In the genomic region with DNA sequence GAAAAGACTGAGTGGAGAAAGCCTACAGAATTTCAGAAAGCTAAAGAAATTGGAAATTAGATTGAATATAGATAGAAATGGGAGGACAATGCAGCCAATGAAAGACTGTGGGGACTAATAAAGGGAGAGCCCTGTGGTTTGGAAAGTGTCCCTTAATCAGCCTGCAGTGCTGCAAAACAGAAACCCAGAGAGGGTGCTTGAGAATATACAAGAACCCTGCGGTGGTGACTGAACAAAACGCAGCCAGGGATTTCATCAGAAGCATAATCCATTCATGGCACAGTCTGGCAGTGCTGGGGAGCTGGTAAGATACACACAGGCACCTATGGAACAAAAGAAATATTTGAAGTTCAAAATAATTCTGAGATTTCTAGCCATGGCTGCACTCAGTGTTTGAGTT, we compare ENCODE assay signal across 9 cellular contexts. TPM values are rescaled to one million over a fixed set of nuclear protein-coding genes. Genes with fewer than 3 reads are reported as not detected.
DNase-seq lines count a peak whose midpoint lies in the region; ATAC-seq and TF ChIP-seq lines count a peak whose summit lies in the region.
"Had no signal": no experiment of that assay in that cellular context is flagged by ENCODE, and none has a peak within 500 bp of the region (broad histone marks: within the 10 kb centered on the region; RNA-seq: fewer than 3 reads in every experiment).

No MANE protein-coding gene starts in this region.

- POLR2A ChIA-PET in CD8-positive, alpha-beta memory T cell (lab: Charles Lee): no interaction called here

- no peak overlapping the region for H3K4me3 ChIP-seq in neuron (ENCODE audit: low read length)
- H3K4me3 ChIP-seq in CD8-positive, alpha-beta memory T cell (ENCODE audit: low read length): no peak overlapping the region

- no peak overlapping the region for H3K27ac Mint-ChIP-seq in stimulated activated naive B cell treated with anti-CD40 and anti-IgM and Interleukin-4, amounts not matched to agents 10 μg/mL and 1 μg/mL and 100 μg/mL, for 72 hours
- peak overlapping the region in 2 of 8 donors; percentile 38 to 54 for H3K27ac Mint-ChIP-seq in CD8-positive, alpha-beta memory T cell
- no peak overlapping the region for H3K27ac Mint-ChIP-seq in glutamatergic neuron (ENCODE audit: unreplicated experiment)

- no peaks in the 10 kb centered on the region for H3K9me3 Mint-ChIP-seq in stimulated activated naive B cell treated with anti-CD40 and anti-IgM and Interleukin-4, amounts not matched to agents 10 μg/mL and 1 μg/mL and 100 μg/mL, for 72 hours
- H3K9me3 Mint-ChIP-seq in CD8-positive, alpha-beta memory T cell: no peaks in the 10 kb centered on the region
- peaks cover under 1% of the 10 kb centered on the region for H3K9me3 Mint-ChIP-seq in glutamatergic neuron (ENCODE audit: unreplicated experiment)

- H3K27me3 Mint-ChIP-seq in stimulated activated naive B cell treated with anti-CD40 and anti-IgM and Interleukin-4, amounts not matched to agents 10 μg/mL and 1 μg/mL and 100 μg/mL, for 72 hours: no peaks in the 10 kb centered on the region
- no peaks in the 10 kb centered on the region for H3K27me3 Mint-ChIP-seq in CD8-positive, alpha-beta memory T cell
- peaks cover 3% of the 10 kb centered on the region for H3K27me3 Mint-ChIP-seq in glutamatergic neuron (ENCODE audit: unreplicated experiment)

- DNase-seq in HCEC 1CT (peak; percentile 4), NCI-H2107 (lab: John Stamatoyannopoulos, UW) (peak; percentile 87), amniotic epithelial cell (ENCODE audit: low read depth) (peak; percentile 77), DMS53 treated with DMSO at 0.1 percent for 48 hours (lab: John Stamatoyannopoulos, UW; ENCODE audit: unreplicated experiment) (no peak), glutamatergic neuron (no peak)
- DNase-seq in stimulated activated naive B cell treated with anti-CD40 and anti-IgM and Interleukin-4, amounts not matched to agents 10 μg/mL and 1 μg/mL and 100 μg/mL, for 72 hours: no peak
- DNase-seq in CD8-positive, alpha-beta memory T cell: no peak
- DNase-seq: stimulated activated CD4-positive, alpha-beta T cell treated with anti-CD3 and anti-CD28 coated beads, Interleukin-2, amount 100 ng/mL, for 24 hours had no signal

- ATAC-seq in stimulated activated naive B cell treated with anti-CD40 and anti-IgM and Interleukin-4, amounts not matched to agents 10 μg/mL and 1 μg/mL and 100 μg/mL, for 72 hours (replicated peaks): no peak

- H3K4me1 Mint-ChIP-seq in stimulated activated naive B cell treated with anti-CD40 and anti-IgM and Interleukin-4, amounts not matched to agents 10 μg/mL and 1 μg/mL and 100 μg/mL, for 72 hours: peaks cover 0 to 3% of the 10 kb centered on the region in 2 donors
- peaks cover 23 to 54% (median 49%) of the 10 kb centered on the region in 3 donors for H3K4me1 Mint-ChIP-seq in CD8-positive, alpha-beta memory T cell
- H3K4me1 Mint-ChIP-seq in glutamatergic neuron (ENCODE audit: low read depth, unreplicated experiment): peaks cover 17% of the 10 kb centered on the region

- H2AFZ ChIP-seq in neuron (ENCODE audit: low read depth, low read length): peak overlapping the region; percentile 67

- TF ChIP-seq CTCF in glutamatergic neuron (IDR thresholded peaks at IDR 0.05; ENCODE audit: partially characterized antibody, unreplicated experiment): no peak

- H3K4me1 ChIP-seq in neuron (ENCODE audit: insufficient read depth, low read length): peaks cover 47% of the 10 kb centered on the region
- H3K4me1 ChIP-seq in CD8-positive, alpha-beta memory T cell (ENCODE audit: insufficient read depth, low read length): peaks cover 57% of the 10 kb centered on the region

- H3K36me3 ChIP-seq in neuron (ENCODE audit: insufficient read depth, low read length): peaks cover 7% of the 10 kb centered on the region
- no peaks in the 10 kb centered on the region for H3K36me3 ChIP-seq in CD8-positive, alpha-beta memory T cell (ENCODE audit: insufficient read depth, low read length)

- CTCF ChIA-PET in CD8-positive, alpha-beta memory T cell (lab: Charles Lee): no interaction called here

- no peak overlapping the region for H3K4me3 Mint-ChIP-seq in stimulated activated naive B cell treated with anti-CD40 and anti-IgM and Interleukin-4, amounts not matched to agents 10 μg/mL and 1 μg/mL and 100 μg/mL, for 72 hours
- peak overlapping the region in 1 of 7 donors; percentile 14 for H3K4me3 Mint-ChIP-seq in CD8-positive, alpha-beta memory T cell
- H3K4me3 Mint-ChIP-seq in glutamatergic neuron (ENCODE audit: unreplicated experiment): no peak overlapping the region

- no peaks in the 10 kb centered on the region for H3K27me3 ChIP-seq in neuron (ENCODE audit: insufficient read depth, low read length)
- no peaks in the 10 kb centered on the region for H3K27me3 ChIP-seq in CD8-positive, alpha-beta memory T cell (ENCODE audit: insufficient read depth, low read length, poor library complexity, severe bottlenecking)

- peaks cover 4 to 19% of the 10 kb centered on the region in 2 donors for H3K36me3 Mint-ChIP-seq in stimulated activated naive B cell treated with anti-CD40 and anti-IgM and Interleukin-4, amounts not matched to agents 10 μg/mL and 1 μg/mL and 100 μg/mL, for 72 hours
- H3K36me3 Mint-ChIP-seq in CD8-positive, alpha-beta memory T cell: peaks cover 0 to 3% (median 0%) of the 10 kb centered on the region in 3 donors
- H3K36me3 Mint-ChIP-seq in glutamatergic neuron (ENCODE audit: unreplicated experiment): no peaks in the 10 kb centered on the region

- H3K27ac ChIP-seq in CD8-positive, alpha-beta memory T cell (ENCODE audit: low read depth, low read length): no peak overlapping the region

- no peaks in the 10 kb centered on the region for H3K9me3 ChIP-seq in neuron (ENCODE audit: low read length)
- H3K9me3 ChIP-seq in CD8-positive, alpha-beta memory T cell (ENCODE audit: low read length): no peaks in the 10 kb centered on the region

RNA-seq across cellular contexts. Expression of a gene that starts 19.1 kb away (rescaled TPM):
- 10 to 100 TPM; 16.6 to 18.8 TPM for total RNA-seq in CD8-positive, alpha-beta memory T cell
- polyA plus RNA-seq in CD8-positive, alpha-beta memory T cell: 23.6 TPM
- total RNA-seq in glutamatergic neuron (ENCODE audit: unreplicated experiment): 34.7 TPM

RNA-seq across cellular contexts. Expression of a gene that starts 41.4 kb away (rescaled TPM):
- total RNA-seq in CD8-positive, alpha-beta memory T cell: not detected
- not detected for polyA plus RNA-seq in CD8-positive, alpha-beta memory T cell
- not detected for total RNA-seq in glutamatergic neuron (ENCODE audit: unreplicated experiment)

Comparison
In these comparisons a context has a peak if more than half of its experiments do, and no peak if none do; other contexts are left out.
1. DNase-seq: peak in HCEC 1CT (single experiment), NCI-H2107 (single experiment) and amniotic epithelial cell (single experiment); none in stimulated activated naive B cell treated with anti-CD40 and anti-IgM and Interleukin-4, amounts not matched to agents 10 μg/mL and 1 μg/mL and 100 μg/mL, for 72 hours (single experiment), DMS53 treated with DMSO at 0.1 percent for 48 hours (single experiment), CD8-positive, alpha-beta memory T cell (0 of 5) and glutamatergic neuron (single experiment).